In the genomic region with DNA sequence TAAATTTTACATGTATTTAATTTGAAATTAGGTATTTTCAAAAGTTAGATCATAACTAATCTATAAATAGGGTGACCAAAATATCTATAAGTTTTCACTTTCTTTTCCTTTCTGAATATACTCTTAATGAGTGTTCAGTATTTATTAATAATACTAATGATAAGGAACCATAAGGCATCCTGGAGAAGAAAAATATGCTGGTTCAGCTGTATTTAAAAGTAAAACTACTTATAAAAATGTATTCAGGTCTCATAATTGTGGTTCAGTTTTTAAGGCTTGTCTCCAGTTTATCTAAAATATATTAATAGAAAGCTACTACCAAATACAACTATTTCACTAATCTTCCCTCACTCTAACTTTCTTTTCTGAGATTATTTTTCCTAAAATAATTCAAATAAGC, we compare ENCODE assay signal across 1 cellular context.
TF ChIP-seq lines count a peak whose summit lies in the region.

No MANE protein-coding gene starts in this region.

TF ChIP-seq in K562, 482 proteins besides CTCF, POLR2A, EP300 and RAD21 (continued from another document):
- TF ChIP-seq TOE1 (IDR thresholded peaks at IDR 0.05; ENCODE audit: borderline replicate concordance): no peak
- TF ChIP-seq TOE1 (CRISPR knock-in tag; IDR thresholded peaks at IDR 0.05; ENCODE audit: borderline replicate concordance, low read depth): no peak
- no peak for TF ChIP-seq DIDO1 (tag; IDR thresholded peaks at IDR 0.05; ENCODE audit: low read depth)
- TF ChIP-seq ZNF184 (CRISPR knock-in tag; IDR thresholded peaks at IDR 0.05): no peak
- TF ChIP-seq KLF13 (tag; IDR thresholded peaks at IDR 0.05; ENCODE audit: borderline replicate concordance, low read depth): no peak
- no peak for TF ChIP-seq SMC3 (conservative IDR thresholded peaks at IDR 0.05; ENCODE audit: insufficient read depth, low read depth, low read length)
- peak; percentile 73; the same call in 1 of the 2 replicates for TF ChIP-seq C11orf30 (IDR thresholded peaks at IDR 0.05; ENCODE audit: low read depth)
- TF ChIP-seq, protein P1, sequence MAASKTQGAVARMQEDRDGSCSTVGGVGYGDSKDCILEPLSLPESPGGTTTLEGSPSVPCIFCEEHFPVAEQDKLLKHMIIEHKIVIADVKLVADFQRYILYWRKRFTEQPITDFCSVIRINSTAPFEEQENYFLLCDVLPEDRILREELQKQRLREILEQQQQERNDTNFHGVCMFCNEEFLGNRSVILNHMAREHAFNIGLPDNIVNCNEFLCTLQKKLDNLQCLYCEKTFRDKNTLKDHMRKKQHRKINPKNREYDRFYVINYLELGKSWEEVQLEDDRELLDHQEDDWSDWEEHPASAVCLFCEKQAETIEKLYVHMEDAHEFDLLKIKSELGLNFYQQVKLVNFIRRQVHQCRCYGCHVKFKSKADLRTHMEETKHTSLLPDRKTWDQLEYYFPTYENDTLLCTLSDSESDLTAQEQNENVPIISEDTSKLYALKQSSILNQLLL (CRISPR knock-in tag; IDR thresholded peaks at IDR 0.05; ENCODE audit: borderline replicate concordance): no peak
- TF ChIP-seq TCF7L2 (IDR thresholded peaks at IDR 0.05; ENCODE audit: low read depth, low read length): no peak
